In the genomic region with DNA sequence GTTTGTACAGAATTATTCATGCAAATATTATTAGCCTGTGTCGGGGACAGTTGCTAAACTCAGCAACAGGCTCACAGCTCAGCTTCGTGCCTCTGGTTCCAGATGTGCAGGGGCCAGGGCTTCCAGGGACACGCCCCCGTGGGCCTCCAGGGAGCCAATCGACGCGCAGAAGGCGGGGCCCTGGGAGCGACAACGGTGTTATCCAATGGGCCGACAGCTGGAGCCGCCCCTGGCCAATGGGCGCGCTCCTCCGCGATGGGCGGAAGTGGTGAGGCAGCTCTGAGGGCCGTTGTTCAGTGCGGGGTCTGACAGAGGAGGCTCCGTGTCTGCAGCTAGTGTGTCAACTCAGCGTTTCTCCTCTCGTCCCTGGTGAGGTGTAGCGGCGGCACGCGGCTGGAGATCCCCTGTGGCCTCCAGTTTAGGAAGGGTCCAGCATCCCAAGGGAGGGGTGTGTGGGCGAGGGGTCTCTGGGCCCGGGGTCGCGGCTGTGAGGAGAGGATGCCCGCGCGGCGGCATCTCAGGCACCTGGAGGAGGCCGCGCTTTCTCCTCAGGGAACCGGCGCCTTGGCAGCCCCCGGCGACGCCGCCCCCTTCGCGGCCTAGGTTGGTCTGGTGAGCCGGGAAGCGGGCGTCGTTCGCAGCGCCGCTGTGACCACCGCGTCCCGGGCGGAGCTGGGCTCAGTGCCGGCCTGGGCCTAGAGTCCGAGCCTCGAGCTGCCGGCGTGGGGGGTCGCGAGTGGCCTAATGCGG, we compare ENCODE assay signal across 8 cellular contexts. TPM values are rescaled to one million over a fixed set of nuclear protein-coding genes. Genes with fewer than 3 reads are reported as not detected.
DNase-seq lines count a peak whose midpoint lies in the region; ATAC-seq and TF ChIP-seq lines count a peak whose summit lies in the region.

TSS of gene TRAFD1 (plus strand) at position 311 of the 750 bp plus-strand sequence. CDS start 4,963 bp downstream, outside the sequence.

- peak; percentile 95 for ATAC-seq in HG03442 (IDR thresholded peaks at IDR 0.05; ENCODE audit: unreplicated experiment)
- peak; percentile 99 for ATAC-seq in activated CD4-positive, alpha-beta T cell treated with anti-CD3 and anti-CD28 coated beads for 36 hours

- peaks cover 7% of the 10 kb centered on the region for H3K36me3 Mint-ChIP-seq in activated CD4-positive, alpha-beta T cell treated with anti-CD3 and anti-CD28 coated beads for 36 hours (ENCODE audit: low read depth)

- intact Hi-C loops in activated CD4-positive, alpha-beta T cell treated with anti-CD3 and anti-CD28 coated beads for 36 hours (cut with DNase I, micrococcal nuclease): loop anchor here (1.0 to 5.0 kb wide), 9 partner anchors 16 to 528 kb away; partner anchors contain the start of genes ERP29 (in 2 of the 2), TMEM116 (in 2 of the 2), ACAD10 (in 1 of the 2) and ATXN2 (in 1 of the 2)

- H3K4me3 Mint-ChIP-seq in activated CD4-positive, alpha-beta T cell treated with anti-CD3 and anti-CD28 coated beads for 36 hours: peak within 1 kb of the TSS; percentile 83

- peak; percentile 98 for DNase-seq in Ammon's horn (ENCODE audit: low spot score)
- peak; percentile 97 for DNase-seq in GM19238 (ENCODE audit: insufficient read length, low spot score)
- peak; percentile 89 to 95 for DNase-seq in NCI-H524 (lab: John Stamatoyannopoulos, UW)
- DNase-seq in activated CD4-positive, alpha-beta T cell treated with anti-CD3 and anti-CD28 coated beads for 36 hours: peak; percentile 99
- DNase-seq in choroid plexus epithelial cell (ENCODE audit: low read depth): peak; percentile 98
- DNase-seq in kidney epithelial cell (ENCODE audit: low read depth): peak; percentile 63
- peak; percentile 98 for DNase-seq in stimulated activated CD4-positive, alpha-beta T cell treated with anti-CD3 and anti-CD28 coated beads, Interleukin-15, amount 100 ng/mL, for 48 hours (ENCODE audit: low read depth in 2 of 2)

- no peaks in the 10 kb centered on the region for H3K36me3 ChIP-seq in kidney epithelial cell (ENCODE audit: control insufficient read depth, insufficient read depth, low read length)

- H3K4me3 ChIP-seq in choroid plexus epithelial cell (ENCODE audit: low read depth, low read length) (peak within 1 kb of the TSS; percentile 98), kidney epithelial cell (ENCODE audit: low read depth, low read length) (peak within 1 kb of the TSS; percentile 90)

- H3K4me1 Mint-ChIP-seq in activated CD4-positive, alpha-beta T cell treated with anti-CD3 and anti-CD28 coated beads for 36 hours: peaks cover 38% of the 10 kb centered on the region

- peak within 1 kb of the TSS; percentile 82 for H3K27ac Mint-ChIP-seq in activated CD4-positive, alpha-beta T cell treated with anti-CD3 and anti-CD28 coated beads for 36 hours

- TF ChIP-seq CTCF in choroid plexus epithelial cell (conservative IDR thresholded peaks at IDR 0.05; ENCODE audit: low read depth, low read length) (no peak), kidney epithelial cell (IDR thresholded peaks at IDR 0.05; ENCODE audit: insufficient read depth, low read length, poor library complexity, severe bottlenecking) (no peak)

- no peaks in the 10 kb centered on the region for H3K27me3 Mint-ChIP-seq in activated CD4-positive, alpha-beta T cell treated with anti-CD3 and anti-CD28 coated beads for 36 hours

- CTCF ChIA-PET in activated CD4-positive, alpha-beta T cell treated with anti-CD3 and anti-CD28 coated beads for 36 hours (lab: Charles Lee): interaction anchor here (0.6 to 1.9 kb wide), 8 partner anchors 9 to 1233 kb away, joined by 3 to 10 read pairs (median 4); partner anchors contain the start of gene NAA25

- POLR2A ChIA-PET in activated CD4-positive, alpha-beta T cell treated with anti-CD3 and anti-CD28 coated beads for 36 hours (lab: Charles Lee): interaction anchor here (0.5 to 3.4 kb wide), 11 partner anchors 8 to 458 kb away, joined by 3 to 20 read pairs (median 4); partner anchors contain the start of genes ERP29 and TMEM116

- no peaks in the 10 kb centered on the region for H3K27me3 ChIP-seq in kidney epithelial cell (ENCODE audit: control insufficient read depth, insufficient read depth, low read length)

- no peaks in the 10 kb centered on the region for H3K9me3 Mint-ChIP-seq in activated CD4-positive, alpha-beta T cell treated with anti-CD3 and anti-CD28 coated beads for 36 hours (ENCODE audit: low read depth)

RNA-seq across cellular contexts. Expression of gene TRAFD1, which starts in this region (rescaled TPM):
- total RNA-seq in activated CD4-positive, alpha-beta T cell treated with anti-CD3 and anti-CD28 coated beads for 36 hours: 10 to 100 TPM; 52.5 to 54.1 TPM
- 25.4 and 30.3 TPM in 2 replicates for total RNA-seq in kidney epithelial cell

Comparison
In these comparisons a context has a peak if more than half of its experiments do, and no peak if none do; other contexts are left out.
1. Peak in every context shown above with its lines: DNase-seq, ATAC-seq and H3K4me3 ChIP-seq.